ENCODE assay signal across 18 cellular contexts in genomic region chr14:54353266-54353665, GRCh38.
"Had no signal": no experiment of that assay in that cellular context is flagged by ENCODE, and none has a peak within 500 bp of the region (broad histone marks: within the 10 kb centered on the region; RNA-seq: fewer than 3 reads in every experiment).

No MANE protein-coding gene starts in this region.

- H2AFZ ChIP-seq: parathyroid adenoma had no signal

- H3K79me2 ChIP-seq: parathyroid adenoma had no signal

- H3K9me3 ChIP-seq: esophagus muscularis mucosa, right atrium auricular region, tibial nerve had no signal

- ATAC-seq: activated CD4-positive, CD25-positive, alpha-beta regulatory T cell treated with anti-CD3 and anti-CD28 coated beads, Interleukin-2, amount 50 U/mL, for 24 hours; activated CD8-positive, alpha-beta T cell treated with anti-CD3 and anti-CD28 coated beads for 36 hours; activated naive CD8-positive, alpha-beta T cell treated with anti-CD3 and anti-CD28 coated beads, Interleukin-2, amount 50 U/mL, for 24 hours; T-cell had no signal

- H3K27me3 ChIP-seq: esophagus muscularis mucosa, right atrium auricular region, tibial nerve had no signal

- DNase-seq: activated CD4-positive, alpha-beta T cell treated with anti-CD3 and anti-CD28 coated beads, Interleukin-2, amount 10 ng/mL, durations not matched to agents 24 days and 14 days; activated CD8-positive, alpha-beta T cell treated with anti-CD3 and anti-CD28 coated beads for 36 hours; activated naive CD8-positive, alpha-beta T cell treated with anti-CD3 and anti-CD28 coated beads, Interleukin-2, amount 50 U/mL, for 24 hours; activated T-cell treated with anti-CD3 and anti-CD28 coated beads, Interleukin-2, amount 50 U/mL, for 48 hours; amygdala; caudate nucleus; left ventricle myocardium superior; stimulated activated CD4-positive, alpha-beta T cell treated with anti-CD3 and anti-CD28 coated beads, Interleukin-15, amount 100 ng/mL, for 24 hours; stimulated activated CD4-positive, alpha-beta T cell treated with anti-CD3 and anti-CD28 coated beads, Interleukin-2, amount 100 ng/mL, for 24 hours; stimulated activated naive CD4-positive, alpha-beta T cell treated with Interleukin-2 at 50 U/mL for 16 hours; T-cell had no signal

- H3K36me3 ChIP-seq: esophagus muscularis mucosa, right atrium auricular region, tibial nerve had no signal

- H3K4me1 ChIP-seq: parathyroid adenoma had no signal

- H3K9ac ChIP-seq: parathyroid adenoma had no signal

- H3K4me3 ChIP-seq: esophagus muscularis mucosa, right atrium auricular region, tibial nerve had no signal

- FAIRE-seq: frontal cortex, islet of Langerhans had no signal

- H3K27ac ChIP-seq: esophagus muscularis mucosa, parathyroid adenoma, right atrium auricular region, tibial nerve had no signal
